12 cellular contexts compared by ENCODE assay signal in the genomic region with DNA sequence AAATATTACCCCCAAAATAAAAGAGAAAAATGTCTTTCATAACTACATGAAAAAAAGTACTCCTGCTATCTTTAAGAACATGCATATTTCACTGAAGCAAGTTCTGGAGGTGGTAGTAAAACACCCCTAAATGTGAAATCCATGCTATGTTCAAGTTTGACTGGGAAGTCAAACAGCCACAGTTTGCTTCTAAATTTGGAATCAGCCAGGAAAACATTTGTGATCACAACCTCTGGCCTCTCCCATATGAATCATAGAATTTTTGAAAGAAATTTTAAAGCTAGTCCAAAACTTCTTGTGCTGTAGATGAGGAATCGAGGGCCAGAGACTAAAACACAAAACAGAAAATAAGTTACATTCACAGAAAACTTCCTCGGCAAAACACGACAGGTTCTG. TPM values are rescaled to one million over a fixed set of nuclear protein-coding genes. Genes with fewer than 3 reads are reported as not detected.
DNase-seq lines count a peak whose midpoint lies in the region; ATAC-seq and TF ChIP-seq lines count a peak whose summit lies in the region.
"Had no signal": no experiment of that assay in that cellular context is flagged by ENCODE, and none has a peak within 500 bp of the region (broad histone marks: within the 10 kb centered on the region; RNA-seq: fewer than 3 reads in every experiment).

No MANE protein-coding gene starts in this region.

- H3K4me3 ChIP-seq in uterus = no peak overlapping the region

- TF ChIP-seq POLR2A in uterus (IDR thresholded peaks at IDR 0.05) = no peak

- intact Hi-C loops in Right ventricle myocardium superior (cut with DNase I) (no loop called here), Right ventricle myocardium inferior (cut with DNase I) (no loop called here), uterus (cut with DNase I; ENCODE audit: low total_unique reads) (no loop called here)

- peak overlapping the region; percentile 81 to 95 for H3K27ac ChIP-seq in uterus

- no peak for TF ChIP-seq CTCF in uterus (IDR thresholded peaks at IDR 0.05)

- no peaks in the 10 kb centered on the region for H3K27me3 ChIP-seq in uterus

- no peaks in the 10 kb centered on the region for H3K36me3 ChIP-seq in uterus

- DNase-seq in Right ventricle myocardium superior = no peak
- DNase-seq in Right ventricle myocardium inferior (ENCODE audit: missing footprints) = no peak
- DNase-seq in dermis microvascular lymphatic vessel endothelial cell (ENCODE audit: low read depth in 2 of 2) = peak; percentile 18 to 49
- peak; percentile 57 for DNase-seq in myocyte (ENCODE audit: low read depth)
- DNase-seq in uterus = no peak
- DNase-seq in NCI-H2081 treated with DMSO at 0.1 percent for 48 hours (lab: John Stamatoyannopoulos, UW) = no peak
- DNase-seq in iPS-NIHi11 (ENCODE audit: low spot score) = no peak
- DNase-seq: 8988T; activated CD8-positive, alpha-beta memory T cell treated with anti-CD3 and anti-CD28 coated beads, Interleukin-2, amount 50 U/mL, for 4 hours; NCI-H2029 treated with DMSO at 0.1 percent for 48 hours had no signal

- ATAC-seq in Right ventricle myocardium superior (ENCODE audit: poor library complexity) = peak; percentile 30
- ATAC-seq in Right ventricle myocardium inferior = no peak
- ATAC-seq in HG03354 (IDR thresholded peaks at IDR 0.05; ENCODE audit: poor library complexity, severe bottlenecking, unreplicated experiment) = no peak
- ATAC-seq: left lobe of liver had no signal

- peaks cover 0 to 18% of the 10 kb centered on the region in 2 donors for H3K4me1 ChIP-seq in uterus

- no peaks in the 10 kb centered on the region for H3K9me3 ChIP-seq in uterus

RNA-seq across cellular contexts. Expression of a gene that starts 6.6 kb away (rescaled TPM):
- total RNA-seq in Right ventricle myocardium superior = 127 TPM
- 121 TPM for total RNA-seq in Right ventricle myocardium inferior
- 9.4 and 14.5 TPM in 2 replicates for total RNA-seq in dermis microvascular lymphatic vessel endothelial cell
- total RNA-seq in myocyte = 61.8 and 69.7 TPM in 2 replicates
- 91.6 TPM for polyA plus RNA-seq in myocyte (2012)
- total RNA-seq in uterus = 10 to 100 TPM; 20.2 to 43.4 (median 27.9) TPM

RNA-seq across cellular contexts. Expression of a gene that starts 35.1 kb away (rescaled TPM):
- 56.8 TPM for total RNA-seq in Right ventricle myocardium superior
- total RNA-seq in Right ventricle myocardium inferior = 62.4 TPM
- 46.7 and 49.7 TPM in 2 replicates for total RNA-seq in dermis microvascular lymphatic vessel endothelial cell
- total RNA-seq in myocyte = 58.4 and 72.8 TPM in 2 replicates
- polyA plus RNA-seq in myocyte (2012) = 96.2 TPM
- 10 to 100 TPM; 12.6 to 65.8 (median 40.7) TPM for total RNA-seq in uterus

Comparison
In these comparisons a context has a peak if more than half of its experiments do, and no peak if none do; other contexts are left out.
1. DNase-seq: peak in dermis microvascular lymphatic vessel endothelial cell (2 of 2) and myocyte (single experiment); none in Right ventricle myocardium superior (single experiment), Right ventricle myocardium inferior (single experiment), uterus (0 of 2), NCI-H2081 treated with DMSO at 0.1 percent for 48 hours (single experiment) and iPS-NIHi11 (single experiment).